Comparison of ENCODE assay signal across 1 cellular context in the genomic region with DNA sequence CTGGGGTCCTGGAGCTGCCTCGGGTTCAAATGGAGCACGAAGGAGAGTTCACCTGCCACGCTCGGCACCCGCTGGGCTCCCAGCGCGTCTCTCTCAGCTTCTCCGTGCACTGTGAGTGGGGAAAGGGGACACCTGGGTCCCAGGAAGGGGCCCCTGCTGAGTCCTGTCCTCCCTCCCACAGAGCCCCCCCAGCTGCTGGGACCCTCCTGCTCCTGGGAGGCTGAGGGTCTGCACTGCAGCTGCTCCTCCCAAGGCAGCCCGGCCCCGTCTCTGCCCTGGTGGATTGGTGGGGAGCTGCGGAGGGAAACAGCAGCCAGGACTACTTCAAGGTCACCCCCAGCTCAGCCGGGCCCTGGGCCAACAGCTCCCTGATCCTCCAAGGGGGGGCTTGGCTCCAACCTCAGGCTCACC.
TF ChIP-seq lines count a peak whose summit lies in the region.

No MANE protein-coding gene starts in this region.

TF ChIP-seq in HepG2, 621 proteins besides CTCF, POLR2A, EP300 and RAD21:
- TF ChIP-seq NCOA2 (CRISPR knock-in tag; IDR thresholded peaks at IDR 0.05) (no peak), RAD51 (IDR thresholded peaks at IDR 0.05; ENCODE audit: borderline replicate concordance) (no peak), GPN1 (CRISPR knock-in tag; IDR thresholded peaks at IDR 0.05; ENCODE audit: borderline replicate concordance) (no peak), ZNF709 (CRISPR knock-in tag; IDR thresholded peaks at IDR 0.05) (no peak), ZNF432 (CRISPR knock-in tag; IDR thresholded peaks at IDR 0.05; ENCODE audit: borderline replicate concordance) (no peak), ZNF337 (CRISPR knock-in tag; IDR thresholded peaks at IDR 0.05; ENCODE audit: borderline replicate concordance, low read depth) (no peak), HCFC1 (IDR thresholded peaks at IDR 0.05; ENCODE audit: low read depth, low read length) (no peak)
- TF ChIP-seq, protein P1, sequence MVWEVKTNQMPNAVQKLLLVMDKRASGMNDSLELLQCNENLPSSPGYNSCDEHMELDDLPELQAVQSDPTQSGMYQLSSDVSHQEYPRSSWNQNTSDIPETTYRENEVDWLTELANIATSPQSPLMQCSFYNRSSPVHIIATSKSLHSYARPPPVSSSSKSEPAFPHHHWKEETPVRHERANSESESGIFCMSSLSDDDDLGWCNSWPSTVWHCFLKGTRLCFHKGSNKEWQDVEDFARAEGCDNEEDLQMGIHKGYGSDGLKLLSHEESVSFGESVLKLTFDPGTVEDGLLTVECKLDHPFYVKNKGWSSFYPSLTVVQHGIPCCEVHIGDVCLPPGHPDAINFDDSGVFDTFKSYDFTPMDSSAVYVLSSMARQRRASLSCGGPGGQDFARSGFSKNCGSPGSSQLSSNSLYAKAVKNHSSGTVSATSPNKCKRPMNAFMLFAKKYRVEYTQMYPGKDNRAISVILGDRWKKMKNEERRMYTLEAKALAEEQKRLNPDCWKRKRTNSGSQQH (CRISPR knock-in tag; IDR thresholded peaks at IDR 0.05; ENCODE audit: low read depth): no peak
